8 cellular contexts compared by ENCODE assay signal in genomic region chr11:9748361-9748970, GRCh38.
DNase-seq lines count a peak whose midpoint lies in the region; ATAC-seq and TF ChIP-seq lines count a peak whose summit lies in the region.

No MANE protein-coding gene starts in this region.

- no peak overlapping the region for H3K4me3 ChIP-seq in CD8-positive, alpha-beta T cell (ENCODE audit: low read depth, low read length)
- H3K4me3 ChIP-seq in PC-3 (ENCODE audit: low read length): no peak overlapping the region
- no peak overlapping the region for H3K4me3 ChIP-seq in prostate gland

- TF ChIP-seq CTCF in CD8-positive, alpha-beta T cell (IDR thresholded peaks at IDR 0.05): peak; percentile 55
- TF ChIP-seq CTCF in PC-3 (conservative IDR thresholded peaks at IDR 0.05; ENCODE audit: low read depth, low read length) (peak; percentile 92), prostate gland (IDR thresholded peaks at IDR 0.05) (peak; percentile 33 to 79 (median 68))

- H3K27me3 ChIP-seq in CD8-positive, alpha-beta T cell (ENCODE audit: insufficient read depth, low read length): no peaks in the 10 kb centered on the region
- H3K27me3 ChIP-seq in PC-3 (ENCODE audit: low read length): no peaks in the 10 kb centered on the region
- no peaks in the 10 kb centered on the region for H3K27me3 ChIP-seq in prostate gland (replicated peaks; ENCODE audit: insufficient read depth)

- no peak overlapping the region for H3K4me3 Mint-ChIP-seq in CD8-positive, alpha-beta T cell
- no peak overlapping the region for H3K4me3 Mint-ChIP-seq in activated T-helper 2 cell treated with anti-CD3 and anti-CD28 coated beads, Interferon-gamma antibody, Interleukin-2, Interleukin-4, amounts not matched to agents 10 μg/mL and 5 μg/mL and 100 μg/mL, durations not matched to agents 14 hours and 24 hours and 36 hours (ENCODE audit: low read depth)

- no peak overlapping the region for H3K27ac Mint-ChIP-seq in CD8-positive, alpha-beta T cell
- no peak overlapping the region for H3K27ac Mint-ChIP-seq in activated T-helper 2 cell treated with anti-CD3 and anti-CD28 coated beads, Interferon-gamma antibody, Interleukin-2, Interleukin-4, amounts not matched to agents 10 μg/mL and 5 μg/mL and 100 μg/mL, durations not matched to agents 14 hours and 24 hours and 36 hours

- no peaks in the 10 kb centered on the region for H3K36me3 ChIP-seq in CD8-positive, alpha-beta T cell (ENCODE audit: insufficient read depth, low read length)
- H3K36me3 ChIP-seq in PC-3 (ENCODE audit: low read depth, low read length) (no peaks in the 10 kb centered on the region), prostate gland (no peaks in the 10 kb centered on the region)

- H3K27ac ChIP-seq in CD8-positive, alpha-beta T cell (ENCODE audit: low read depth, low read length): no peak overlapping the region
- H3K27ac ChIP-seq in PC-3 (ENCODE audit: low read length) (no peak overlapping the region), prostate gland (no peak overlapping the region)

- H3K4me1 ChIP-seq in CD8-positive, alpha-beta T cell (ENCODE audit: insufficient read depth, low read length): no peaks in the 10 kb centered on the region
- H3K4me1 ChIP-seq in PC-3 (ENCODE audit: insufficient read depth, low read length): peaks cover 21% of the 10 kb centered on the region
- no peaks in the 10 kb centered on the region for H3K4me1 ChIP-seq in prostate gland (replicated peaks)

- H3K4me2 ChIP-seq in PC-3 (ENCODE audit: low read length): no peak overlapping the region

- H3K27me3 Mint-ChIP-seq in CD8-positive, alpha-beta T cell (ENCODE audit: low read depth): no peaks in the 10 kb centered on the region
- no peaks in the 10 kb centered on the region for H3K27me3 Mint-ChIP-seq in activated T-helper 2 cell treated with anti-CD3 and anti-CD28 coated beads, Interferon-gamma antibody, Interleukin-2, Interleukin-4, amounts not matched to agents 10 μg/mL and 5 μg/mL and 100 μg/mL, durations not matched to agents 14 hours and 24 hours and 36 hours (ENCODE audit: low read depth)

- POLR2A ChIA-PET in CD8-positive, alpha-beta T cell (lab: Charles Lee): interaction anchor here (1.6 kb wide), 1 partner anchor 135 kb away, joined by 6 read pairs; no protein-coding TSS in a partner anchor
- POLR2A ChIA-PET in PC-3 (lab: Charles Lee; ENCODE audit: unreplicated experiment): interaction anchor here (0.5 kb wide), 1 partner anchor 288 kb away, joined by 4 read pairs; no protein-coding TSS in a partner anchor

- H2AFZ ChIP-seq in PC-3 (ENCODE audit: low read length): no peak overlapping the region

- H3F3A ChIP-seq in PC-3 (ENCODE audit: low read length, unreplicated experiment): no peaks in the 10 kb centered on the region

- H3K4me1 Mint-ChIP-seq in CD8-positive, alpha-beta T cell (ENCODE audit: low read depth): peaks cover 3% of the 10 kb centered on the region
- peaks cover 18% of the 10 kb centered on the region for H3K4me1 Mint-ChIP-seq in activated T-helper 2 cell treated with anti-CD3 and anti-CD28 coated beads, Interferon-gamma antibody, Interleukin-2, Interleukin-4, amounts not matched to agents 10 μg/mL and 5 μg/mL and 100 μg/mL, durations not matched to agents 14 hours and 24 hours and 36 hours (ENCODE audit: low read depth)

- H4K20me1 ChIP-seq in PC-3 (ENCODE audit: low read length): no peaks in the 10 kb centered on the region

- no peaks in the 10 kb centered on the region for H3K79me2 ChIP-seq in PC-3 (ENCODE audit: low read length)

- H3K9me3 ChIP-seq in CD8-positive, alpha-beta T cell (ENCODE audit: low read length): no peaks in the 10 kb centered on the region
- no peaks in the 10 kb centered on the region for H3K9me3 ChIP-seq in PC-3 (ENCODE audit: low read length)
- no peaks in the 10 kb centered on the region for H3K9me3 ChIP-seq in prostate gland

- TF ChIP-seq POLR2A in GM19193 (IDR thresholded peaks at IDR 0.05; ENCODE audit: extremely low read depth, insufficient read depth, insufficient read length) (peak; percentile 27), prostate gland (IDR thresholded peaks at IDR 0.05) (no peak)

- ATAC-seq in CD8-positive, alpha-beta T cell: peak; percentile 98
- ATAC-seq in HG03342 (IDR thresholded peaks at IDR 0.05; ENCODE audit: unreplicated experiment) (peak; percentile 65), PC-3 (peak; percentile 94)

- peak; percentile 15 to 63 (median 46) for DNase-seq in CD8-positive, alpha-beta T cell
- peak; percentile 80 for DNase-seq in PC-3
- peak; percentile 63 for DNase-seq in activated T-helper 2 cell treated with anti-CD3 and anti-CD28 coated beads, Interferon-gamma antibody, Interleukin-2, Interleukin-4, amounts not matched to agents 10 μg/mL and 5 μg/mL and 100 μg/mL, durations not matched to agents 14 hours and 24 hours and 36 hours (ENCODE audit: low spot score)
- DNase-seq in globus pallidus (ENCODE audit: low spot score): peak; percentile 82
- peak; percentile 44 for DNase-seq in prostate gland (ENCODE audit: low spot score)
- DNase-seq in posterior vena cava (ENCODE audit: low spot score): no peak

- H3K9me3 Mint-ChIP-seq in CD8-positive, alpha-beta T cell: no peaks in the 10 kb centered on the region
- no peaks in the 10 kb centered on the region for H3K9me3 Mint-ChIP-seq in activated T-helper 2 cell treated with anti-CD3 and anti-CD28 coated beads, Interferon-gamma antibody, Interleukin-2, Interleukin-4, amounts not matched to agents 10 μg/mL and 5 μg/mL and 100 μg/mL, durations not matched to agents 14 hours and 24 hours and 36 hours

- H3K9ac ChIP-seq in PC-3 (ENCODE audit: low read length): no peak overlapping the region

- BruUV-seq in PC-3 (replicated peaks; lab: Mats Ljungman, UMichigan): no TSS peak

- WGBS in prostate gland: 46% methylated on average over 7 of the region's 7 CpGs

- peaks cover 4% of the 10 kb centered on the region for H3K36me3 Mint-ChIP-seq in CD8-positive, alpha-beta T cell
- no peaks in the 10 kb centered on the region for H3K36me3 Mint-ChIP-seq in activated T-helper 2 cell treated with anti-CD3 and anti-CD28 coated beads, Interferon-gamma antibody, Interleukin-2, Interleukin-4, amounts not matched to agents 10 μg/mL and 5 μg/mL and 100 μg/mL, durations not matched to agents 14 hours and 24 hours and 36 hours (ENCODE audit: low read depth)

- H3K9me2 ChIP-seq in PC-3 (replicated peaks; ENCODE audit: low read length): no peaks in the 10 kb centered on the region

- intact Hi-C loops in CD8-positive, alpha-beta T cell (cut with DNase I, micrococcal nuclease): loop anchor here (1.0 to 5.0 kb wide), 4 partner anchors 134 to 213 kb away; partner anchors contain the start of gene WEE1 (in 1 of the 2)
- intact Hi-C loops in PC-3 (cut with micrococcal nuclease): loop anchor here (1.0 to 5.0 kb wide), 4 partner anchors 46 to 242 kb away; partner anchors contain the start of gene SWAP70
- intact Hi-C loops in activated T-helper 2 cell treated with anti-CD3 and anti-CD28 coated beads, Interferon-gamma antibody, Interleukin-2, Interleukin-4, amounts not matched to agents 10 μg/mL and 5 μg/mL and 100 μg/mL, durations not matched to agents 14 hours and 24 hours and 36 hours (cut with micrococcal nuclease): loop anchor here (1.0 to 5.0 kb wide), 3 partner anchors 81 to 213 kb away; no protein-coding TSS in a partner anchor
- intact Hi-C loops in prostate gland (cut with DNase I): loop anchor here (1.0 to 10.0 kb wide), 2 partner anchors 84 to 134 kb away; partner anchors contain the start of gene SWAP70
- intact Hi-C loops in posterior vena cava (cut with DNase I): loop anchor here in 1 of 2 donors (5.0 kb wide), 1 partner anchor 276 kb away; no protein-coding TSS in a partner anchor

- CTCF ChIA-PET in CD8-positive, alpha-beta T cell (lab: Charles Lee): interaction anchor here (0.5 to 7.1 kb wide), 19 partner anchors 8 to 577 kb away, joined by 3 to 61 read pairs (median 3); partner anchors contain the start of gene WEE1
- CTCF ChIA-PET in PC-3 (lab: Charles Lee): interaction anchor here (0.5 to 1.7 kb wide), 8 partner anchors 8 to 561 kb away, joined by 3 to 10 read pairs (median 4); no protein-coding TSS in a partner anchor
